ENCODE assay signal across 19 cellular contexts in the genomic region with DNA sequence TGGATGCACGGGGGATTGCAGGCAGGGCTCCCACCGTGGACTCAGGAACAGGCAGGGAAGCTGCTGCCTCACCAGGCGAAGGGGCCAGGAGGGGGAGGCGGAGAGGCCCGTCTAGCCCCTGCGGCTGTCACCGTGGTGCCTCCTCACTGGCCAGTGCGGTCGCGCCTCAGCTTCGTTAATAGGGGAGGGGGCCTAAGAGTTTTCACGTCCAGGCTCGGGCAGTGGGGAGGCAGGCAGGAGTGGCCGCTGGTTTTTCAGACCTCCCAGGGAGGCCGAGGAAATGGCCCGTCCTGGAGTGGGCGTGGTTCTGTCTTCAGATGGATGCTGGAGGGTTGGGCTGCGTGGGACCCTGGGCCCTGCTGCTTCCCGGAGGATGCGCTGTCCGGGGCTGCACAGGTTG.
DNase-seq lines count a peak whose midpoint lies in the region; ATAC-seq, FAIRE-seq and TF ChIP-seq lines count a peak whose summit lies in the region.
"Had no signal": no experiment of that assay in that cellular context is flagged by ENCODE, and none has a peak within 500 bp of the region (broad histone marks: within the 10 kb centered on the region; RNA-seq: fewer than 3 reads in every experiment).

No MANE protein-coding gene starts in this region.

- no peak for FAIRE-seq in H1 (lab: Jason Lieb, UNC)
- FAIRE-seq: G401.6, H54 had no signal

- 74% methylated on average over 20 of the region's 21 CpGs; no CpG with 5 or more reads in 1 of the 2 experiments for WGBS in H1 (ENCODE audit: extremely low coverage in 1 of 2, insufficient coverage in 1 of 2, insufficient read length in 1 of 2, insufficient replicate concordance in 2 of 2, low coverage in 1 of 2, low lambda C conversion rate in 2 of 2, missing lambda C conversion rate in 1 of 2), 2 experiments
- WGBS in stomach, 5 donors: 49 to 70% (median 55%) methylated on average over 21 of the region's 21 CpGs

- H3K36me3 ChIP-seq in H1 (ENCODE audit: control insufficient read depth in 2 of 4, insufficient read depth in 4 of 4, low read length in 3 of 4) (no peaks in the 10 kb centered on the region), stomach (no peaks in the 10 kb centered on the region)
- H3K36me3 ChIP-seq: BE2C had no signal

- H3K4me3 ChIP-seq in H1 (ENCODE audit: extremely low read depth in 1 of 4, insufficient read depth in 2 of 4, low read depth in 3 of 4, low read length in 4 of 4): no peak overlapping the region
- H3K4me3 ChIP-seq in stomach: no peak overlapping the region

- H3K9me3 ChIP-seq in H1 (ENCODE audit: insufficient read depth in 2 of 2, low read depth in 1 of 2, low read length in 1 of 2): no peaks in the 10 kb centered on the region
- no peaks in the 10 kb centered on the region for H3K9me3 ChIP-seq in stomach
- H3K9me3 ChIP-seq: BE2C had no signal

- no peaks in the 10 kb centered on the region for H3K79me2 ChIP-seq in H1 (ENCODE audit: control insufficient read depth in 1 of 2, insufficient read depth in 2 of 2, low read length in 2 of 2)

- H2BK20ac ChIP-seq in H1 (ENCODE audit: low read length): no peak overlapping the region

- H3K4me3 Mint-ChIP-seq in activated T-cell treated with anti-CD3 and anti-CD28 coated beads, Interleukin-2, amount 50 U/mL, for 24 hours: no peak overlapping the region
- no peak overlapping the region for H3K4me3 Mint-ChIP-seq in activated T-cell treated with anti-CD3 and anti-CD28 coated beads, Interleukin-2, amount 50 U/mL, for 72 hours
- H3K4me3 Mint-ChIP-seq: CD4-positive, alpha-beta memory T cell had no signal

- peak overlapping the region; percentile 50; the same call in 1 of the 2 replicates for H2BK12ac ChIP-seq in H1 (ENCODE audit: low read depth, low read length)

- H3K9me3 Mint-ChIP-seq in activated T-cell treated with anti-CD3 and anti-CD28 coated beads, Interleukin-2, amount 50 U/mL, for 24 hours: no peaks in the 10 kb centered on the region
- no peaks in the 10 kb centered on the region for H3K9me3 Mint-ChIP-seq in activated T-cell treated with anti-CD3 and anti-CD28 coated beads, Interleukin-2, amount 50 U/mL, for 72 hours
- H3K9me3 Mint-ChIP-seq: CD4-positive, alpha-beta memory T cell had no signal

- H3K14ac ChIP-seq in H1 (ENCODE audit: insufficient read length): no peak overlapping the region

- TF ChIP-seq EP300 in H1 (IDR thresholded peaks at IDR 0.05; ENCODE audit: borderline replicate concordance in 1 of 2, low read depth in 2 of 2, low read length in 2 of 2) (no peak), stomach (IDR thresholded peaks at IDR 0.05) (no peak)

- no peak overlapping the region for H2AK5ac ChIP-seq in H1 (ENCODE audit: low read depth, low read length)

- no peak for TF ChIP-seq POLR2A in H1 (IDR thresholded peaks at IDR 0.05; ENCODE audit: control extremely low read depth in 1 of 2, low read depth in 2 of 2, low read length in 2 of 2)
- no peak for TF ChIP-seq POLR2A in stomach (IDR thresholded peaks at IDR 0.05)

- TF ChIP-seq CTCF in H1 (IDR thresholded peaks at IDR 0.05; ENCODE audit: control extremely low read depth in 1 of 3, insufficient read depth in 1 of 3, low read depth in 1 of 3, low read length in 3 of 3) (no peak), stomach (IDR thresholded peaks at IDR 0.05) (no peak)

- no peak overlapping the region for H3K23ac ChIP-seq in H1 (ENCODE audit: insufficient read length)

- peak overlapping the region; percentile 88; the same call in 1 of the 2 replicates for H2BK15ac ChIP-seq in H1 (ENCODE audit: low read length)

- CTCF ChIA-PET in H1 (lab: Charles Lee; ENCODE audit: partially characterized antibody): interaction anchor here (0.8 kb wide), 1 partner anchor 241 kb away, joined by 3 read pairs; no protein-coding TSS in a partner anchor

- peaks cover 2% of the 10 kb centered on the region in 2 experiments for H4K20me1 ChIP-seq in H1 (replicated peaks in 1 of 2; ENCODE audit: control insufficient read depth in 1 of 2, insufficient read depth in 2 of 2, low read length in 2 of 2)

- H3K27ac Mint-ChIP-seq in activated T-cell treated with anti-CD3 and anti-CD28 coated beads, Interleukin-2, amount 50 U/mL, for 24 hours: no peak overlapping the region
- no peak overlapping the region for H3K27ac Mint-ChIP-seq in activated T-cell treated with anti-CD3 and anti-CD28 coated beads, Interleukin-2, amount 50 U/mL, for 72 hours
- H3K27ac Mint-ChIP-seq: CD4-positive, alpha-beta memory T cell had no signal

- H3K27ac ChIP-seq in H1 (ENCODE audit: low read depth, low read length) (no peak overlapping the region), stomach (no peak overlapping the region)

- peak; percentile 14 for DNase-seq in activated T-cell treated with anti-CD3 and anti-CD28 coated beads, Interleukin-2, amount 50 U/mL, for 24 hours
- no peak for DNase-seq in activated T-cell treated with anti-CD3 and anti-CD28 coated beads, Interleukin-2, amount 50 U/mL, for 72 hours
- DNase-seq in H1 (ENCODE audit: low read depth in 1 of 2, low spot score in 2 of 2) (no peak), left lobe of liver (ENCODE audit: low spot score) (peak; percentile 35), stomach (peak; percentile 22), DMS53 (lab: John Stamatoyannopoulos, UW) (no peak), NCI-H1930 (lab: John Stamatoyannopoulos, UW) (no peak), activated gamma-delta T cell (lab: John Stamatoyannopoulos, UW) (no peak)
- DNase-seq: 8988T; BE2C; CD4-positive, alpha-beta memory T cell; DMS79 treated with DMSO at 0.1 percent for 48 hours; NCI-H1105; NCI-H1694; NCI-H345; NCI-H526 treated with DMSO at 0.1 percent for 48 hours; SHP77 treated with DMSO at 0.1 percent for 48 hours had no signal

- H3K36me3 Mint-ChIP-seq in activated T-cell treated with anti-CD3 and anti-CD28 coated beads, Interleukin-2, amount 50 U/mL, for 24 hours (ENCODE audit: low read depth): no peaks in the 10 kb centered on the region
- no peaks in the 10 kb centered on the region for H3K36me3 Mint-ChIP-seq in activated T-cell treated with anti-CD3 and anti-CD28 coated beads, Interleukin-2, amount 50 U/mL, for 72 hours (ENCODE audit: insufficient read depth in 2 of 2)
- H3K36me3 Mint-ChIP-seq: CD4-positive, alpha-beta memory T cell had no signal

- H3K4ac ChIP-seq in H1 (replicated peaks; ENCODE audit: insufficient read length, low read depth, low read length): no peak overlapping the region

- no peaks in the 10 kb centered on the region for H3K4me1 Mint-ChIP-seq in activated T-cell treated with anti-CD3 and anti-CD28 coated beads, Interleukin-2, amount 50 U/mL, for 24 hours (ENCODE audit: low read depth)
- H3K4me1 Mint-ChIP-seq in activated T-cell treated with anti-CD3 and anti-CD28 coated beads, Interleukin-2, amount 50 U/mL, for 72 hours (ENCODE audit: low read depth): no peaks in the 10 kb centered on the region
- H3K4me1 Mint-ChIP-seq: CD4-positive, alpha-beta memory T cell had no signal

- peaks cover 23% of the 10 kb centered on the region for H3K27me3 Mint-ChIP-seq in activated T-cell treated with anti-CD3 and anti-CD28 coated beads, Interleukin-2, amount 50 U/mL, for 24 hours
- H3K27me3 Mint-ChIP-seq in activated T-cell treated with anti-CD3 and anti-CD28 coated beads, Interleukin-2, amount 50 U/mL, for 72 hours (ENCODE audit: low read depth): peaks cover 18% of the 10 kb centered on the region

- no peak overlapping the region for H3K18ac ChIP-seq in H1 (ENCODE audit: extremely low read depth, low read length)

- no peak for ATAC-seq in activated T-cell treated with anti-CD3 and anti-CD28 coated beads, Interleukin-2, amount 50 U/mL, for 72 hours (replicated peaks in 1 of 2)
- ATAC-seq in left lobe of liver: no peak

- no peak overlapping the region for H3K56ac ChIP-seq in H1 (replicated peaks; ENCODE audit: insufficient read length, low read depth, low read length)

- H3K9ac ChIP-seq in H1 (replicated peaks in 1 of 4; ENCODE audit: extremely low read depth in 1 of 4, low read depth in 3 of 4, low read length in 3 of 4): no peak overlapping the region

- intact Hi-C loops in stomach (cut with DNase I; ENCODE audit: low total_unique reads): no loop called here

- no peak overlapping the region; the same call in 1 of the 2 replicates for H4K8ac ChIP-seq in H1 (ENCODE audit: extremely low read depth, insufficient read depth, low read length)

- TF ChIP-seq RAD21 in H1 (IDR thresholded peaks at IDR 0.05 in 1 of 2, conservative IDR thresholded peaks at IDR 0.05 in 1 of 2; ENCODE audit: low read depth in 2 of 2, low read length in 2 of 2): no peak

- no peak overlapping the region for H2AFZ ChIP-seq in H1 (ENCODE audit: low read length)

- no peak overlapping the region for H2BK5ac ChIP-seq in H1 (ENCODE audit: low read depth, low read length)

- H3K27me3 ChIP-seq in H1 (replicated peaks in 1 of 4; ENCODE audit: control insufficient read depth in 3 of 4, extremely low read depth in 1 of 4, insufficient read depth in 3 of 4, low read length in 3 of 4) (no peaks in the 10 kb centered on the region), stomach (peaks cover 0 to 18% (median 0%) of the 10 kb centered on the region in 3 donors)

- no peaks in the 10 kb centered on the region for H3K23me2 ChIP-seq in H1 (ENCODE audit: low read depth, low read length)

- H4K5ac ChIP-seq in H1 (ENCODE audit: insufficient read length, low read depth, low read length): no peak overlapping the region

- H2BK120ac ChIP-seq in H1 (replicated peaks; ENCODE audit: low read depth, low read length): no peak overlapping the region

- no peak overlapping the region for H3K4me2 ChIP-seq in H1 (ENCODE audit: insufficient read depth in 1 of 2, low read depth in 2 of 2, low read length in 2 of 2)

- H3K4me1 ChIP-seq in H1 (replicated peaks in 1 of 4; ENCODE audit: control insufficient read depth in 3 of 4, insufficient read depth in 4 of 4, low read length in 3 of 4) (peaks cover 0 to 23% (median 13%) of the 10 kb centered on the region in 4 experiments; a peak in 6 of 7 replicates), stomach (peaks cover 0 to 7% (median 3%) of the 10 kb centered on the region in 4 donors)
- H3K4me1 ChIP-seq: BE2C had no signal

- H4K91ac ChIP-seq in H1 (replicated peaks; ENCODE audit: insufficient read length, low read length): no peak overlapping the region

- POLR2A ChIA-PET in H1 (lab: Charles Lee; ENCODE audit: partially characterized antibody): no interaction called here

- H3K79me1 ChIP-seq in H1 (ENCODE audit: low read depth, low read length): no peaks in the 10 kb centered on the region

TF ChIP-seq in H1, 55 proteins besides CTCF, POLR2A, EP300 and RAD21 (continues in another document):
- no peak for TF ChIP-seq SUZ12 (IDR thresholded peaks at IDR 0.05; ENCODE audit: low read length)
- TF ChIP-seq GABPA (IDR thresholded peaks at IDR 0.05; ENCODE audit: borderline replicate concordance, insufficient read depth, low read length): no peak
- TF ChIP-seq SP1 (IDR thresholded peaks at IDR 0.05; ENCODE audit: low read depth, low read length): no peak
- TF ChIP-seq CHD2 (IDR thresholded peaks at IDR 0.05; ENCODE audit: low read length): no peak
- TF ChIP-seq YY1 (IDR thresholded peaks at IDR 0.05; ENCODE audit: low read depth, low read length): no peak
- no peak for TF ChIP-seq SRF (IDR thresholded peaks at IDR 0.05; ENCODE audit: low read depth, low read length)
- TF ChIP-seq, protein P1, sequence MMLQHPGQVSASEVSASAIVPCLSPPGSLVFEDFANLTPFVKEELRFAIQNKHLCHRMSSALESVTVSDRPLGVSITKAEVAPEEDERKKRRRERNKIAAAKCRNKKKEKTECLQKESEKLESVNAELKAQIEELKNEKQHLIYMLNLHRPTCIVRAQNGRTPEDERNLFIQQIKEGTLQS (IDR thresholded peaks at IDR 0.05; ENCODE audit: insufficient read depth, low read depth, low read length): no peak

Comparison
In these comparisons a context has a peak if more than half of its experiments do, and no peak if none do; other contexts are left out.
1. DNase-seq: peak in activated T-cell treated with anti-CD3 and anti-CD28 coated beads, Interleukin-2, amount 50 U/mL, for 24 hours (single experiment), left lobe of liver (single experiment) and stomach (single experiment); none in activated T-cell treated with anti-CD3 and anti-CD28 coated beads, Interleukin-2, amount 50 U/mL, for 72 hours (0 of 2), H1 (0 of 2), DMS53 (single experiment), NCI-H1930 (0 of 2) and activated gamma-delta T cell (single experiment).